Comparison of ENCODE assay signal across 25 cellular contexts in genomic region chr9:82546131-82546530, GRCh38.
"Had no signal": no experiment of that assay in that cellular context is flagged by ENCODE, and none has a peak within 500 bp of the region (broad histone marks: within the 10 kb centered on the region; RNA-seq: fewer than 3 reads in every experiment).

No MANE protein-coding gene starts in this region.

- H3K9me3 Mint-ChIP-seq: activated CD4-positive, alpha-beta T cell treated with anti-CD3 and anti-CD28 coated beads, Interleukin-2, amount 10 ng/mL, durations not matched to agents 7 days and 5 days; activated CD8-positive, alpha-beta T cell treated with anti-CD3 and anti-CD28 coated beads for 36 hours; activated naive CD8-positive, alpha-beta T cell treated with anti-CD3 and anti-CD28 coated beads, Interleukin-2, amount 50 U/mL, for 24 hours had no signal

- H3K4me1 ChIP-seq: body of pancreas, foreskin keratinocyte, prostate gland, testis, uterus had no signal

- H3K9me3 ChIP-seq: body of pancreas, neutrophil, ovary, prostate gland, testis, uterus had no signal

- H3K27me3 Mint-ChIP-seq: activated CD4-positive, alpha-beta T cell treated with anti-CD3 and anti-CD28 coated beads, Interleukin-2, amount 10 ng/mL, durations not matched to agents 7 days and 5 days; activated CD8-positive, alpha-beta memory T cell treated with anti-CD3 and anti-CD28 coated beads, Interleukin-2, amount 10 ng/mL, durations not matched to agents 7 days and 5 days; activated CD8-positive, alpha-beta T cell treated with anti-CD3 and anti-CD28 coated beads for 36 hours; activated naive CD8-positive, alpha-beta T cell treated with anti-CD3 and anti-CD28 coated beads, Interleukin-2, amount 50 U/mL, for 24 hours had no signal

- H3K4me3 ChIP-seq: body of pancreas, cardiac muscle cell, lung, ovary, prostate gland, testis, uterus had no signal

- H3K27ac Mint-ChIP-seq: activated CD4-positive, alpha-beta T cell treated with anti-CD3 and anti-CD28 coated beads, Interleukin-2, amount 10 ng/mL, durations not matched to agents 7 days and 5 days; activated CD8-positive, alpha-beta memory T cell treated with anti-CD3 and anti-CD28 coated beads, Interleukin-2, amount 10 ng/mL, durations not matched to agents 7 days and 5 days; activated CD8-positive, alpha-beta T cell treated with anti-CD3 and anti-CD28 coated beads for 36 hours; activated naive CD8-positive, alpha-beta T cell treated with anti-CD3 and anti-CD28 coated beads, Interleukin-2, amount 50 U/mL, for 24 hours; natural killer cell had no signal

- H3K36me3 Mint-ChIP-seq: activated CD8-positive, alpha-beta memory T cell treated with anti-CD3 and anti-CD28 coated beads, Interleukin-2, amount 10 ng/mL, durations not matched to agents 7 days and 5 days; natural killer cell had no signal

- ATAC-seq: activated CD8-positive, alpha-beta memory T cell treated with anti-CD3 and anti-CD28 coated beads, Interleukin-2, amount 10 ng/mL, durations not matched to agents 7 days and 5 days; activated CD8-positive, alpha-beta T cell treated with anti-CD3 and anti-CD28 coated beads for 36 hours; activated naive CD8-positive, alpha-beta T cell treated with anti-CD3 and anti-CD28 coated beads, Interleukin-2, amount 50 U/mL, for 24 hours; body of pancreas; foreskin keratinocyte; left lobe of liver; natural killer cell had no signal

- H3K27me3 ChIP-seq: body of pancreas, cardiac muscle cell, foreskin keratinocyte, neutrophil, ovary, testis, uterus had no signal

- DNase-seq: activated CD4-positive, alpha-beta T cell treated with anti-CD3 and anti-CD28 coated beads, Interleukin-2, amount 10 ng/mL, durations not matched to agents 7 days and 5 days; activated CD4-positive, CD25-positive, alpha-beta regulatory T cell treated with anti-CD3 and anti-CD28 coated beads, Interleukin-2, amount 50 U/mL, for 72 hours; activated CD8-positive, alpha-beta memory T cell treated with anti-CD3 and anti-CD28 coated beads, Interleukin-2, amount 10 ng/mL, durations not matched to agents 7 days and 5 days; activated CD8-positive, alpha-beta T cell treated with anti-CD3 and anti-CD28 coated beads for 36 hours; activated gamma-delta T cell; activated naive CD4-positive, alpha-beta T cell treated with anti-CD3 and anti-CD28 coated beads, Interleukin-2, amount 50 U/mL, for 16 hours; activated naive CD8-positive, alpha-beta T cell treated with anti-CD3 and anti-CD28 coated beads, Interleukin-2, amount 50 U/mL, for 24 hours; activated T-cell treated with anti-CD3 and anti-CD28 coated beads for 4 hours; body of pancreas; cortex of kidney; foreskin keratinocyte; islet precursor cell; natural killer cell; ovary; stimulated activated CD4-positive, alpha-beta T cell treated with anti-CD3 and anti-CD28 coated beads, Interleukin-4, amount 100 ng/mL, for 1 hour; stimulated activated naive CD4-positive, alpha-beta T cell; testis; trophoblast cell; uterus had no signal

- H3K36me3 ChIP-seq: cardiac muscle cell, neutrophil, ovary, prostate gland, uterus had no signal

- H3K4me1 Mint-ChIP-seq: activated CD4-positive, alpha-beta T cell treated with anti-CD3 and anti-CD28 coated beads, Interleukin-2, amount 10 ng/mL, durations not matched to agents 7 days and 5 days; activated CD8-positive, alpha-beta memory T cell treated with anti-CD3 and anti-CD28 coated beads, Interleukin-2, amount 10 ng/mL, durations not matched to agents 7 days and 5 days; activated naive CD8-positive, alpha-beta T cell treated with anti-CD3 and anti-CD28 coated beads, Interleukin-2, amount 50 U/mL, for 24 hours; natural killer cell had no signal

- H3K27ac ChIP-seq: body of pancreas, cardiac muscle cell, foreskin keratinocyte, neutrophil, ovary, prostate gland, testis, uterus, VCaP had no signal

- H3K4me3 Mint-ChIP-seq: activated CD4-positive, alpha-beta T cell treated with anti-CD3 and anti-CD28 coated beads, Interleukin-2, amount 10 ng/mL, durations not matched to agents 7 days and 5 days; activated CD8-positive, alpha-beta memory T cell treated with anti-CD3 and anti-CD28 coated beads, Interleukin-2, amount 10 ng/mL, durations not matched to agents 7 days and 5 days; activated CD8-positive, alpha-beta T cell treated with anti-CD3 and anti-CD28 coated beads for 36 hours; activated naive CD8-positive, alpha-beta T cell treated with anti-CD3 and anti-CD28 coated beads, Interleukin-2, amount 50 U/mL, for 24 hours; natural killer cell had no signal
